In genomic region chr10:110897184-110897583, GRCh38 we compare ENCODE assay signal across 31 cellular contexts. TPM values are rescaled to one million over a fixed set of nuclear protein-coding genes. Genes with fewer than 3 reads are reported as not detected.
A peak's percentile ranks its signal among the peaks of the same experiment; 100 is the strongest.
DNase-seq lines count a peak whose midpoint lies in the region; TF ChIP-seq lines count a peak whose summit lies in the region.
"Had no signal": no experiment of that assay in that cellular context is flagged by ENCODE, and none has a peak within 500 bp of the region (broad histone marks: within the 10 kb centered on the region; RNA-seq: fewer than 3 reads in every experiment).

No MANE protein-coding gene starts in this region.

- H3K36me3 Mint-ChIP-seq in chondrocyte (ENCODE audit: low read depth): peaks cover 22% of the 10 kb centered on the region

- H3K27me3 ChIP-seq in hepatocyte (no peaks in the 10 kb centered on the region), sigmoid colon (no peaks in the 10 kb centered on the region)
- H3K27me3 ChIP-seq: breast epithelium, Peyer's patch, upper lobe of right lung had no signal

- DNase-seq in DMS 273 (lab: John Stamatoyannopoulos, UW; ENCODE audit: unreplicated experiment): peak; percentile 19
- no peak for DNase-seq in DMS 273 treated with DMSO at 0.1 percent for 48 hours (lab: John Stamatoyannopoulos, UW)
- no peak for DNase-seq in hepatocyte (ENCODE audit: low spot score)
- no peak for DNase-seq in sigmoid colon
- DNase-seq in amygdala (lab: John Stamatoyannopoulos, UW): no peak
- DNase-seq in NCI-H2227 treated with DMSO at 0.1 percent for 48 hours (lab: John Stamatoyannopoulos, UW): no peak
- DNase-seq in chondrocyte (ENCODE audit: low spot score): no peak
- DNase-seq: 8988T; activated CD4-positive, alpha-beta T cell treated with anti-CD3 and anti-CD28 coated beads for 48 hours; activated T-cell treated with anti-CD3 and anti-CD28 coated beads, Interleukin-2, amount 50 U/mL, for 4 hours; amniotic stem cell; effector memory CD8-positive, alpha-beta T cell; erythroblast; foreskin melanocyte; GM23248; mesenchymal stem cell; NCI-H1092 treated with DMSO at 0.1 percent for 48 hours; NCI-H187; NCI-H69; Peyer's patch; psoas muscle; SHP77 treated with DMSO at 0.1 percent for 48 hours; stimulated activated CD8-positive, alpha-beta memory T cell treated with anti-CD3 and anti-CD28 coated beads, Interleukin-4, amount 100 ng/mL, for 48 hours; SW 1271; T1000; upper lobe of right lung; WERI-Rb-1 had no signal

- no peak overlapping the region for H3K27ac Mint-ChIP-seq in chondrocyte (ENCODE audit: unreplicated experiment)

- peaks cover 22% of the 10 kb centered on the region for H3K79me2 ChIP-seq in hepatocyte

- H3K9me2 ChIP-seq in hepatocyte (replicated peaks; ENCODE audit: insufficient read depth): no peaks in the 10 kb centered on the region

- intact Hi-C loops in sigmoid colon (cut with DNase I): no loop called here

- H3K4me3 Mint-ChIP-seq in chondrocyte (ENCODE audit: unreplicated experiment): no peak overlapping the region
- H3K4me3 Mint-ChIP-seq: activated T-cell treated with anti-CD3 and anti-CD28 coated beads, Interleukin-2, amount 50 U/mL, for 4 hours; effector memory CD8-positive, alpha-beta T cell had no signal

- POLR2A ChIA-PET in HEK293 (lab: Yijun Ruan, JAX): interaction anchor here (1.3 kb wide), 1 partner anchor 22 kb away, joined by 5 read pairs; the partner anchor contains the start of genes BBIP1 and SHOC2

- peak overlapping the region; percentile 9; the same call in 1 of the 2 replicates for H3K27ac ChIP-seq in HEK293 (ENCODE audit: extremely low read depth, low read depth, low read length)
- H3K27ac ChIP-seq in hepatocyte: peak overlapping the region; percentile 24
- peak overlapping the region in 3 of 4 donors; percentile 28 to 58 (median 42) for H3K27ac ChIP-seq in sigmoid colon
- H3K27ac ChIP-seq: breast epithelium, coronary artery, GM23248, HL-60, Peyer's patch, psoas muscle, upper lobe of right lung, WERI-Rb-1 had no signal

- H3K4me1 ChIP-seq in HEK293 (ENCODE audit: control insufficient read depth, insufficient read depth, low read length) (no peaks in the 10 kb centered on the region), hepatocyte (ENCODE audit: insufficient read depth) (peaks cover 18% of the 10 kb centered on the region), sigmoid colon (peaks cover 0 to 59% (median 38%) of the 10 kb centered on the region in 4 donors)
- H3K4me1 ChIP-seq: breast epithelium, psoas muscle, upper lobe of right lung had no signal

- H3K4me1 Mint-ChIP-seq in chondrocyte (ENCODE audit: low read depth): peaks cover 32% of the 10 kb centered on the region

- H3K9me3 ChIP-seq in HEK293 (ENCODE audit: control insufficient read depth, insufficient read depth, low read depth, low read length) (no peaks in the 10 kb centered on the region; the same call in 1 of the 2 replicates), hepatocyte (ENCODE audit: low read depth) (no peaks in the 10 kb centered on the region), sigmoid colon (no peaks in the 10 kb centered on the region)
- H3K9me3 ChIP-seq: breast epithelium, Peyer's patch, psoas muscle, upper lobe of right lung had no signal

- H3K9me3 Mint-ChIP-seq in chondrocyte (ENCODE audit: low read depth): no peaks in the 10 kb centered on the region
- H3K9me3 Mint-ChIP-seq: activated T-cell treated with anti-CD3 and anti-CD28 coated beads, Interleukin-2, amount 50 U/mL, for 4 hours; effector memory CD8-positive, alpha-beta T cell had no signal

- H4K20me1 ChIP-seq in hepatocyte (ENCODE audit: insufficient read depth, poor library complexity, severe bottlenecking): peaks cover 13% of the 10 kb centered on the region

- H2AFZ ChIP-seq in hepatocyte: no peak overlapping the region
- H2AFZ ChIP-seq: GM23248 had no signal

- TF ChIP-seq CTCF in HEK293 (tag by site-specific recombination; IDR thresholded peaks at IDR 0.05) (no peak), hepatocyte (IDR thresholded peaks at IDR 0.05; ENCODE audit: poor library complexity) (no peak), sigmoid colon (IDR thresholded peaks at IDR 0.05) (no peak), chondrocyte (IDR thresholded peaks at IDR 0.05) (no peak)

- H3K4me2 ChIP-seq in hepatocyte: no peak overlapping the region

- H3K36me3 ChIP-seq in HEK293 (ENCODE audit: control insufficient read depth in 2 of 2, insufficient read depth in 1 of 2, low read length in 2 of 2): peaks cover 54 to 72% of the 10 kb centered on the region in 2 experiments
- peaks cover 9% of the 10 kb centered on the region for H3K36me3 ChIP-seq in hepatocyte (replicated peaks; ENCODE audit: insufficient read depth, low read depth)
- peaks cover 0 to 88% (median 17%) of the 10 kb centered on the region in 4 donors for H3K36me3 ChIP-seq in sigmoid colon

- no peaks in the 10 kb centered on the region for H3K27me3 Mint-ChIP-seq in chondrocyte (ENCODE audit: low read depth)
- H3K27me3 Mint-ChIP-seq: effector memory CD8-positive, alpha-beta T cell had no signal

- no peak for TF ChIP-seq EP300 in sigmoid colon (IDR thresholded peaks at IDR 0.05)

- 96% methylated on average over 1 of the region's 1 CpG for WGBS in hepatocyte (ENCODE audit: low lambda C conversion rate, missing lambda C conversion rate)
- WGBS in sigmoid colon, 2 donors: 78 to 83% methylated on average over 1 of the region's 1 CpG

- H3K4me3 ChIP-seq in HEK293 (ENCODE audit: low read depth, low read length): no peak overlapping the region
- no peak overlapping the region for H3K4me3 ChIP-seq in hepatocyte
- H3K4me3 ChIP-seq in sigmoid colon: no peak overlapping the region
- H3K4me3 ChIP-seq: breast epithelium, coronary artery, GM23248, Peyer's patch, psoas muscle, upper lobe of right lung had no signal

- no peak for TF ChIP-seq POLR2A in sigmoid colon (IDR thresholded peaks at IDR 0.05)

- CTCF ChIA-PET in HEK293 (lab: Yijun Ruan, JAX): interaction anchor here (0.6 to 1.9 kb wide), 6 partner anchors 10 to 499 kb away, joined by 3 to 8 read pairs (median 4); no protein-coding TSS in a partner anchor

TF ChIP-seq in HEK293, 187 proteins besides CTCF, POLR2A, EP300 and RAD21:
- TF ChIP-seq ZNF2 (tag by site-specific recombination; IDR thresholded peaks at IDR 0.05) (no peak), ZNF10 (tag by site-specific recombination; IDR thresholded peaks at IDR 0.05) (no peak), HOXC10 (CRISPR knock-in tag; IDR thresholded peaks at IDR 0.05) (no peak), ZNF335 (tag by site-specific recombination; conservative IDR thresholded peaks at IDR 0.05) (no peak), KLF1 (tag by site-specific recombination; IDR thresholded peaks at IDR 0.05) (no peak), ZNF704 (tag by site-specific recombination; IDR thresholded peaks at IDR 0.05) (no peak)

RNA-seq across cellular contexts. Expression of gene BBIP1, which starts 21.8 kb away (rescaled TPM):
- 21.2 and 47.9 TPM in 2 replicates for total RNA-seq in hepatocyte
- polyA plus RNA-seq in hepatocyte: 19.7 and 21.5 TPM in 2 replicates
- 10 to 100 TPM; 19.7 to 36.8 (median 27.5) TPM for total RNA-seq in sigmoid colon
- 10 to 100 TPM; 16.2 to 24.7 (median 20.0) TPM for polyA plus RNA-seq in sigmoid colon
- total RNA-seq in chondrocyte: 22.2 to 26.4 TPM (median 25.0 TPM) in 3 replicates

RNA-seq across cellular contexts. Expression of gene SHOC2, which starts 22.2 kb away (rescaled TPM):
- total RNA-seq in hepatocyte (45.2 and 58.9 TPM in 2 replicates), sigmoid colon (10 to 100 TPM; 49.7 to 74.5 (median 72.1) TPM), chondrocyte (64.4 to 73.3 TPM (median 65.9 TPM) in 3 replicates)
- polyA plus RNA-seq in hepatocyte (23.0 and 27.5 TPM in 2 replicates), sigmoid colon (10 to 100 TPM; 21.4 to 52.5 (median 33.0) TPM)

RNA-seq across cellular contexts. Expression of gene PDCD4, which starts 25.5 kb away (rescaled TPM):
- total RNA-seq in hepatocyte (246 and 315 TPM in 2 replicates), sigmoid colon (100 to 1,000 TPM in 3 of 4 donors, 10 to 100 TPM in 1; 64.3 to 140 (median 127) TPM), chondrocyte (73.7 to 100 TPM (median 80.3 TPM) in 3 replicates)
- polyA plus RNA-seq in hepatocyte (791 and 862 TPM in 2 replicates), sigmoid colon (100 to 1,000 TPM; 179 to 327 (median 236) TPM)
